Comparison of ENCODE assay signal across 34 cellular contexts in the genomic region with DNA sequence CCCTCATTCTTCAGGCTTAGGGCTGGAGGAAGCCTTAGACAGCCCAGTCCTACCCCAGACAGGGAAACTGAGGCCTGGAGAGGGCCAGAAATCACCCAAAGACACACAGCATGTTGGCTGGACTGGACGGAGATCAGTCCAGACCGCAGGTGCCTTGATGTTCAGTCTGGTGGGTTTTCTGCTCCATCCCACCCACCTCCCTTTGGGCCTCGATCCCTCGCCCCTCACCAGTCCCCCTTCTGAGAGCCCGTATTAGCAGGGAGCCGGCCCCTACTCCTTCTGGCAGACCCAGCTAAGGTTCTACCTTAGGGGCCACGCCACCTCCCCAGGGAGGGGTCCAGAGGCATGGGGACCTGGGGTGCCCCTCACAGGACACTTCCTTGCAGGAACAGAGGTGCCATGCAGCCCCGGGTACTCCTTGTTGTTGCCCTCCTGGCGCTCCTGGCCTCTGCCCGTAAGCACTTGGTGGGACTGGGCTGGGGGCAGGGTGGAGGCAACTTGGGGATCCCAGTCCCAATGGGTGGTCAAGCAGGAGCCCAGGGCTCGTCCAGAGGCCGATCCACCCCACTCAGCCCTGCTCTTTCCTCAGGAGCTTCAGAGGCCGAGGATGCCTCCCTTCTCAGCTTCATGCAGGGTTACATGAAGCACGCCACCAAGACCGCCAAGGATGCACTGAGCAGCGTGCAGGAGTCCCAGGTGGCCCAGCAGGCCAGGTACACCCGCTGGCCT. TPM values are rescaled to one million over a fixed set of nuclear protein-coding genes. Genes with fewer than 3 reads are reported as not detected.
"Had no signal": no experiment of that assay in that cellular context is flagged by ENCODE, and none has a peak within 500 bp of the region (broad histone marks: within the 10 kb centered on the region; RNA-seq: fewer than 3 reads in every experiment).

No MANE protein-coding gene starts in this region.

- DNase-seq: activated B cell treated with CpG ODN at 0.5 μM for 24 hours; activated CD4-positive, alpha-beta memory T cell treated with anti-CD3 and anti-CD28 coated beads, Interleukin-2, amount 10 ng/mL, durations not matched to agents 7 days and 5 days; activated CD4-positive, alpha-beta T cell treated with anti-CD3 and anti-CD28 coated beads for 4 hours; activated CD4-positive, CD25-positive, alpha-beta regulatory T cell treated with anti-CD3 and anti-CD28 coated beads, Interleukin-2, amount 50 U/mL, for 72 hours; activated CD8-positive, alpha-beta memory T cell treated with anti-CD3 and anti-CD28 coated beads for 24 hours; activated CD8-positive, alpha-beta memory T cell treated with anti-CD3 and anti-CD28 coated beads, Interleukin-2, amount 10 ng/mL, durations not matched to agents 7 days and 5 days; activated CD8-positive, alpha-beta memory T cell treated with anti-CD3 and anti-CD28 coated beads, Interleukin-2, amount 50 U/mL, for 48 hours; activated effector memory CD4-positive, alpha-beta T cell treated with Interleukin-2 at 50 U/mL for 16 hours; activated naive CD4-positive, alpha-beta T cell treated with anti-CD3 and anti-CD28 coated beads, Interleukin-2, amount 10 ng/mL, durations not matched to agents 7 days and 5 days; activated naive CD8-positive, alpha-beta T cell treated with anti-CD3 and anti-CD28 coated beads for 36 hours; activated T-cell treated with anti-CD3 and anti-CD28 coated beads, Interleukin-2, amount 50 U/mL, for 48 hours; amniotic stem cell; aorta; brain microvascular endothelial cell; Kasumi-1; KG1; MG63; NCI-H1048; NCI-H1105 treated with DMSO at 0.1 percent for 48 hours; NCI-H1436; NCI-H1694; NCI-H1930; NCI-H2081 treated with DMSO at 0.1 percent for 48 hours; NCI-H446 treated with DMSO at 0.1 percent for 48 hours; NCI-H524; PC-3; SW 1271; T-helper 1 cell; T-helper 2 cell; T-helper 9 cell had no signal

- H3K27me3 ChIP-seq: brain microvascular endothelial cell, MG63 had no signal

- H3K9me3 ChIP-seq: MG63 had no signal

- H3K36me3 ChIP-seq: brain microvascular endothelial cell, MG63 had no signal

- ATAC-seq: activated CD8-positive, alpha-beta memory T cell treated with anti-CD3 and anti-CD28 coated beads, Interleukin-2, amount 10 ng/mL, durations not matched to agents 7 days and 5 days; PC-3; Right ventricle myocardium inferior had no signal

- FAIRE-seq: RCC 7860 had no signal

- H3K27ac ChIP-seq: brain microvascular endothelial cell, RWPE1, VCaP had no signal

- H3K4me3 ChIP-seq: MG63 had no signal

RNA-seq across cellular contexts. Expression of a gene that starts 0.6 kb away (rescaled TPM):
- total RNA-seq: activated B cell treated with CpG ODN at 0.5 μM for 24 hours; activated CD4-positive, alpha-beta memory T cell treated with anti-CD3 and anti-CD28 coated beads, Interleukin-2, amount 10 ng/mL, durations not matched to agents 7 days and 5 days; activated CD8-positive, alpha-beta memory T cell treated with anti-CD3 and anti-CD28 coated beads, Interleukin-2, amount 10 ng/mL, durations not matched to agents 7 days and 5 days; activated naive CD8-positive, alpha-beta T cell treated with anti-CD3 and anti-CD28 coated beads for 36 hours; aorta; PC-3; Right ventricle myocardium inferior had no signal

RNA-seq across cellular contexts. Expression of a gene that starts 7.1 kb away (rescaled TPM):
- total RNA-seq: activated CD4-positive, alpha-beta memory T cell treated with anti-CD3 and anti-CD28 coated beads, Interleukin-2, amount 10 ng/mL, durations not matched to agents 7 days and 5 days; aorta had no signal

RNA-seq across cellular contexts. Expression of a gene that starts 7.2 kb away (rescaled TPM):
- total RNA-seq: activated B cell treated with CpG ODN at 0.5 μM for 24 hours; activated CD4-positive, alpha-beta memory T cell treated with anti-CD3 and anti-CD28 coated beads, Interleukin-2, amount 10 ng/mL, durations not matched to agents 7 days and 5 days; activated CD8-positive, alpha-beta memory T cell treated with anti-CD3 and anti-CD28 coated beads, Interleukin-2, amount 10 ng/mL, durations not matched to agents 7 days and 5 days; activated naive CD8-positive, alpha-beta T cell treated with anti-CD3 and anti-CD28 coated beads for 36 hours; aorta; PC-3; Right ventricle myocardium inferior had no signal

RNA-seq across cellular contexts. Expression of a gene that starts 38.7 kb away (rescaled TPM):
- total RNA-seq: activated B cell treated with CpG ODN at 0.5 μM for 24 hours; activated CD4-positive, alpha-beta memory T cell treated with anti-CD3 and anti-CD28 coated beads, Interleukin-2, amount 10 ng/mL, durations not matched to agents 7 days and 5 days; activated CD8-positive, alpha-beta memory T cell treated with anti-CD3 and anti-CD28 coated beads, Interleukin-2, amount 10 ng/mL, durations not matched to agents 7 days and 5 days; activated naive CD8-positive, alpha-beta T cell treated with anti-CD3 and anti-CD28 coated beads for 36 hours; aorta; PC-3; Right ventricle myocardium inferior had no signal
- polyA plus RNA-seq: aorta had no signal
